Comparison of ENCODE assay signal across 8 cellular contexts in genomic region chr1:111204923-111205723, GRCh38. TPM values are rescaled to one million over a fixed set of nuclear protein-coding genes. Genes with fewer than 3 reads are reported as not detected.
DNase-seq lines count a peak whose midpoint lies in the region; ATAC-seq and TF ChIP-seq lines count a peak whose summit lies in the region.

No MANE protein-coding gene starts in this region.

- peak overlapping the region; percentile 84 for H3K27ac Mint-ChIP-seq in activated naive CD8-positive, alpha-beta T cell treated with anti-CD3 and anti-CD28 coated beads, Interleukin-2, amount 50 U/mL, for 24 hours
- peak overlapping the region; percentile 66 to 84 for H3K27ac Mint-ChIP-seq in natural killer cell treated with Interleukin-12 subunit alpha and Interleukin-12 subunit beta and Interleukin-15 and Interleukin-18, amount 100 ng/mL, for 72 hours

- DNase-seq in KG1 (lab: John Stamatoyannopoulos, UW): peak; percentile 43
- no peak for DNase-seq in activated naive CD8-positive, alpha-beta T cell treated with anti-CD3 and anti-CD28 coated beads, Interleukin-2, amount 50 U/mL, for 24 hours
- no peak for DNase-seq in natural killer cell treated with Interleukin-12 subunit alpha and Interleukin-12 subunit beta and Interleukin-15 and Interleukin-18, amount 100 ng/mL, for 72 hours (ENCODE audit: low spot score)
- DNase-seq in brain microvascular endothelial cell: no peak
- no peak for DNase-seq in erythroblast (lab: John Stamatoyannopoulos, UW)
- no peak for DNase-seq in A172 (ENCODE audit: low spot score)
- no peak for DNase-seq in nucleus accumbens (lab: John Stamatoyannopoulos, UW)

- H3K36me3 ChIP-seq in brain microvascular endothelial cell (replicated peaks): no peaks in the 10 kb centered on the region

- H3K27me3 Mint-ChIP-seq in activated naive CD8-positive, alpha-beta T cell treated with anti-CD3 and anti-CD28 coated beads, Interleukin-2, amount 50 U/mL, for 24 hours: no peaks in the 10 kb centered on the region
- H3K27me3 Mint-ChIP-seq in natural killer cell treated with Interleukin-12 subunit alpha and Interleukin-12 subunit beta and Interleukin-15 and Interleukin-18, amount 100 ng/mL, for 72 hours: no peaks in the 10 kb centered on the region

- in situ Hi-C loops in brain microvascular endothelial cell (cut with HindIII; ENCODE audit: low pct_ligation_motif_present, low sequenced_read_pairs): loop anchor here (25.0 kb wide), 1 partner anchor 207 kb away; no protein-coding TSS in a partner anchor

- H3K4me1 Mint-ChIP-seq in activated naive CD8-positive, alpha-beta T cell treated with anti-CD3 and anti-CD28 coated beads, Interleukin-2, amount 50 U/mL, for 24 hours: peaks cover 70% of the 10 kb centered on the region
- peaks cover 54 to 55% of the 10 kb centered on the region in 2 donors for H3K4me1 Mint-ChIP-seq in natural killer cell treated with Interleukin-12 subunit alpha and Interleukin-12 subunit beta and Interleukin-15 and Interleukin-18, amount 100 ng/mL, for 72 hours (ENCODE audit: low read depth in 2 of 2)

- H3K4me3 ChIP-seq in brain microvascular endothelial cell (ENCODE audit: low read depth, low read length): no peak overlapping the region

- peaks cover 12% of the 10 kb centered on the region for H3K27me3 ChIP-seq in brain microvascular endothelial cell (replicated peaks)

- TF ChIP-seq POLR2A in erythroblast (IDR thresholded peaks at IDR 0.05; ENCODE audit: low read length): no peak

- peak overlapping the region; percentile 96 for H3K4me3 Mint-ChIP-seq in activated naive CD8-positive, alpha-beta T cell treated with anti-CD3 and anti-CD28 coated beads, Interleukin-2, amount 50 U/mL, for 24 hours
- peak overlapping the region; percentile 98 for H3K4me3 Mint-ChIP-seq in natural killer cell treated with Interleukin-12 subunit alpha and Interleukin-12 subunit beta and Interleukin-15 and Interleukin-18, amount 100 ng/mL, for 72 hours

- no peaks in the 10 kb centered on the region for H3K9me3 Mint-ChIP-seq in activated naive CD8-positive, alpha-beta T cell treated with anti-CD3 and anti-CD28 coated beads, Interleukin-2, amount 50 U/mL, for 24 hours
- H3K9me3 Mint-ChIP-seq in natural killer cell treated with Interleukin-12 subunit alpha and Interleukin-12 subunit beta and Interleukin-15 and Interleukin-18, amount 100 ng/mL, for 72 hours: no peaks in the 10 kb centered on the region

- H3K27ac ChIP-seq in C4-2B: peak overlapping the region; percentile 67
- no peak overlapping the region for H3K27ac ChIP-seq in brain microvascular endothelial cell

- H3K36me3 Mint-ChIP-seq in activated naive CD8-positive, alpha-beta T cell treated with anti-CD3 and anti-CD28 coated beads, Interleukin-2, amount 50 U/mL, for 24 hours (ENCODE audit: low read depth): peaks cover 3% of the 10 kb centered on the region
- H3K36me3 Mint-ChIP-seq in natural killer cell treated with Interleukin-12 subunit alpha and Interleukin-12 subunit beta and Interleukin-15 and Interleukin-18, amount 100 ng/mL, for 72 hours: no peaks in the 10 kb centered on the region

- ATAC-seq in activated naive CD8-positive, alpha-beta T cell treated with anti-CD3 and anti-CD28 coated beads, Interleukin-2, amount 50 U/mL, for 24 hours: no peak
- ATAC-seq in natural killer cell treated with Interleukin-12 subunit alpha and Interleukin-12 subunit beta and Interleukin-15 and Interleukin-18, amount 100 ng/mL, for 72 hours: no peak

- TF ChIP-seq CTCF in C4-2B (conservative IDR thresholded peaks at IDR 0.05): no peak
- TF ChIP-seq CTCF in brain microvascular endothelial cell (IDR thresholded peaks at IDR 0.05; ENCODE audit: low read depth, low read length, missing control alignments): no peak

RNA-seq across cellular contexts. Expression of gene DENND2D, which starts 4.7 kb away (rescaled TPM):
- total RNA-seq in natural killer cell treated with Interleukin-12 subunit alpha and Interleukin-12 subunit beta and Interleukin-15 and Interleukin-18, amount 100 ng/mL, for 72 hours: 100 to 1,000 TPM; 103 to 118 TPM
- 0.41 and 1.6 TPM in 2 replicates for total RNA-seq in A172 (2014; rRNA removed; shearing (Covaris generic))

RNA-seq across cellular contexts. Expression of gene CHI3L2, which starts 22.4 kb away (rescaled TPM):
- total RNA-seq in natural killer cell treated with Interleukin-12 subunit alpha and Interleukin-12 subunit beta and Interleukin-15 and Interleukin-18, amount 100 ng/mL, for 72 hours: 10 to 100 TPM in 1 of 2 donors, 1 to 10 TPM in 1; 4.3 to 30.6 TPM
- total RNA-seq in A172 (2014; rRNA removed; shearing (Covaris generic)): 0.48 and 2.5 TPM in 2 replicates

Comparison
In these comparisons a context has a peak if more than half of its experiments do, and no peak if none do; other contexts are left out.
1. RNA of gene DENND2D, which starts 4.7 kb away (total RNA-seq): 103 to 118 TPM in natural killer cell treated with Interleukin-12 subunit alpha and Interleukin-12 subunit beta and Interleukin-15 and Interleukin-18, amount 100 ng/mL, for 72 hours; 0.41 to 1.6 TPM in A172; every median in the first group is over 10 times any median in the second.